Comparison of ENCODE assay signal across 8 cellular contexts in genomic region chr3:47989981-47990440, GRCh38. TPM values are rescaled to one million over a fixed set of nuclear protein-coding genes. Genes with fewer than 3 reads are reported as not detected.
A peak's percentile ranks its signal among the peaks of the same experiment; 100 is the strongest.
DNase-seq lines count a peak whose midpoint lies in the region; ATAC-seq and TF ChIP-seq lines count a peak whose summit lies in the region.

No MANE protein-coding gene starts in this region.

- no peak for TF ChIP-seq EP300 in Ishikawa (IDR thresholded peaks at IDR 0.05; ENCODE audit: borderline replicate concordance)

- H3K4me3 ChIP-seq in Panc1 (ENCODE audit: low read depth in 2 of 2, low read length in 2 of 2) (no peak overlapping the region), esophagus squamous epithelium (no peak overlapping the region)

- peak; percentile 90 for TF ChIP-seq RAD21 in Ishikawa (IDR thresholded peaks at IDR 0.05; ENCODE audit: low read depth)

- BruUV-seq in Panc1 (replicated peaks; lab: Mats Ljungman, UMichigan) = no TSS peak

- H3K4me1 Mint-ChIP-seq in natural killer cell = peaks cover 0 to 9% of the 10 kb centered on the region in 2 donors
- H3K4me1 Mint-ChIP-seq in stimulated activated effector memory CD8-positive, alpha-beta T cell treated with anti-CD3 and anti-CD28 coated beads, Interleukin-12 subunit alpha, Interleukin-12 subunit beta, amount 100 ng/mL, for 72 hours = peaks cover 8% of the 10 kb centered on the region

- H3K36me3 ChIP-seq in Panc1 (ENCODE audit: control insufficient read depth, insufficient read depth, low read length) (peaks cover 6% of the 10 kb centered on the region; the same call in 1 of the 2 replicates), esophagus squamous epithelium (peaks cover 0 to 31% (median 0%) of the 10 kb centered on the region in 3 donors)

- peak; percentile 72 for DNase-seq in GDM1 (lab: John Stamatoyannopoulos, UW)
- DNase-seq in Panc1 (ENCODE audit: low read depth, low spot score) = peak; percentile 61
- peak; percentile 45 for DNase-seq in activated T-cell treated with anti-CD3 and anti-CD28 coated beads for 48 hours (ENCODE audit: low read depth)
- DNase-seq in esophagus squamous epithelium (lab: John Stamatoyannopoulos, UW) = no peak
- peak; percentile 34 for DNase-seq in natural killer cell
- peak; percentile 45 to 74 for DNase-seq in stimulated activated effector memory CD8-positive, alpha-beta T cell treated with anti-CD3 and anti-CD28 coated beads, Interleukin-12 subunit alpha, Interleukin-12 subunit beta, amount 100 ng/mL, for 72 hours (ENCODE audit: low spot score in 2 of 2)

- H3K9me3 ChIP-seq in Panc1 (ENCODE audit: control insufficient read depth, insufficient read depth, low read depth, low read length) (no peaks in the 10 kb centered on the region), esophagus squamous epithelium (no peaks in the 10 kb centered on the region)

- H3K36me3 Mint-ChIP-seq in natural killer cell = no peaks in the 10 kb centered on the region
- peaks cover 42% of the 10 kb centered on the region for H3K36me3 Mint-ChIP-seq in stimulated activated effector memory CD8-positive, alpha-beta T cell treated with anti-CD3 and anti-CD28 coated beads, Interleukin-12 subunit alpha, Interleukin-12 subunit beta, amount 100 ng/mL, for 72 hours

- TF ChIP-seq CTCF in Panc1 (IDR thresholded peaks at IDR 0.05) = peak; percentile 88
- TF ChIP-seq CTCF in esophagus squamous epithelium (IDR thresholded peaks at IDR 0.05) = peak; percentile 76 to 95 (median 90)
- peak; percentile 82 for TF ChIP-seq CTCF in natural killer cell (IDR thresholded peaks at IDR 0.05)

- ATAC-seq in Panc1 (peak; percentile 96), natural killer cell (peak; percentile 95 to 98 (median 98)), HG03139 (IDR thresholded peaks at IDR 0.05; ENCODE audit: unreplicated experiment) (no peak)
- peak; percentile 99 for ATAC-seq in stimulated activated effector memory CD8-positive, alpha-beta T cell treated with anti-CD3 and anti-CD28 coated beads, Interleukin-12 subunit alpha, Interleukin-12 subunit beta, amount 100 ng/mL, for 72 hours

- H3K27me3 ChIP-seq in Panc1 (ENCODE audit: control insufficient read depth, insufficient read depth, low read length) (no peaks in the 10 kb centered on the region), esophagus squamous epithelium (no peaks in the 10 kb centered on the region)

- no peaks in the 10 kb centered on the region for H3K9me3 Mint-ChIP-seq in natural killer cell
- H3K9me3 Mint-ChIP-seq in stimulated activated effector memory CD8-positive, alpha-beta T cell treated with anti-CD3 and anti-CD28 coated beads, Interleukin-12 subunit alpha, Interleukin-12 subunit beta, amount 100 ng/mL, for 72 hours = no peaks in the 10 kb centered on the region

- no peak overlapping the region for H3K27ac Mint-ChIP-seq in natural killer cell
- no peak overlapping the region for H3K27ac Mint-ChIP-seq in stimulated activated effector memory CD8-positive, alpha-beta T cell treated with anti-CD3 and anti-CD28 coated beads, Interleukin-12 subunit alpha, Interleukin-12 subunit beta, amount 100 ng/mL, for 72 hours

- no peak overlapping the region for H3K27ac ChIP-seq in Panc1 (ENCODE audit: low read length)
- H3K27ac ChIP-seq in esophagus squamous epithelium = peak overlapping the region in 1 of 4 donors; percentile 17

- TF ChIP-seq POLR2A in esophagus squamous epithelium (IDR thresholded peaks at IDR 0.05) = no peak

- 39 to 41% methylated on average over 2 of the region's 2 CpGs for WGBS in esophagus squamous epithelium, 2 donors

- in situ Hi-C loops in Panc1 (cut with HindIII; ENCODE audit: low pct_unique_long_range_greater_than_20kb, low sequenced_read_pairs) = no loop called here

- CTCF ChIA-PET in Panc1 (lab: Charles Lee) = interaction anchor here (0.5 to 1.0 kb wide), 6 partner anchors 17 to 161 kb away, joined by 3 read pairs; no protein-coding TSS in a partner anchor

- intact Hi-C loops in Panc1 (cut with micrococcal nuclease; ENCODE audit: unreplicated experiment) = no loop called here
- intact Hi-C loops in esophagus squamous epithelium (cut with DNase I) = loop anchor here (5.0 kb wide), 1 partner anchor 148 kb away; no protein-coding TSS in a partner anchor
- intact Hi-C loops in natural killer cell (cut with micrococcal nuclease) = loop anchor here (1.0 to 5.0 kb wide), 3 partner anchors 153 to 468 kb away; no protein-coding TSS in a partner anchor

- no peaks in the 10 kb centered on the region for H3K4me1 ChIP-seq in Panc1 (ENCODE audit: control insufficient read depth, insufficient read depth, low read length)
- H3K4me1 ChIP-seq in esophagus squamous epithelium = peaks cover 0 to 23% (median 0%) of the 10 kb centered on the region in 3 donors

- POLR2A ChIA-PET in Panc1 (lab: Charles Lee) = interaction anchor here (0.5 kb wide), 2 partner anchors 24 to 159 kb away, joined by 4 read pairs; no protein-coding TSS in a partner anchor

- no peak overlapping the region for H3K4me3 Mint-ChIP-seq in natural killer cell
- no peak overlapping the region for H3K4me3 Mint-ChIP-seq in stimulated activated effector memory CD8-positive, alpha-beta T cell treated with anti-CD3 and anti-CD28 coated beads, Interleukin-12 subunit alpha, Interleukin-12 subunit beta, amount 100 ng/mL, for 72 hours

- no peaks in the 10 kb centered on the region for H3K27me3 Mint-ChIP-seq in natural killer cell (ENCODE audit: low read depth in 2 of 2)

TF ChIP-seq in Ishikawa, 13 proteins besides CTCF, POLR2A, EP300 and RAD21:
- no peak for TF ChIP-seq CEBPB (IDR thresholded peaks at IDR 0.05)

RNA-seq across cellular contexts. Expression of gene MAP4, which starts 26.2 kb away (rescaled TPM):
- total RNA-seq in Panc1 (2021; ENCODE audit: unreplicated experiment) (150 TPM), esophagus squamous epithelium (100 to 1,000 TPM in 1 of 4 donors, 10 to 100 TPM in 3; 62.1 to 110 (median 80.3) TPM), natural killer cell (10 to 100 TPM; 74.5 to 97.1 (median 88.9) TPM)
- 116 TPM for polyA plus RNA-seq in Panc1 (2012; ENCODE audit: insufficient read length)
